Comparison of ENCODE assay signal across 20 cellular contexts in the genomic region with DNA sequence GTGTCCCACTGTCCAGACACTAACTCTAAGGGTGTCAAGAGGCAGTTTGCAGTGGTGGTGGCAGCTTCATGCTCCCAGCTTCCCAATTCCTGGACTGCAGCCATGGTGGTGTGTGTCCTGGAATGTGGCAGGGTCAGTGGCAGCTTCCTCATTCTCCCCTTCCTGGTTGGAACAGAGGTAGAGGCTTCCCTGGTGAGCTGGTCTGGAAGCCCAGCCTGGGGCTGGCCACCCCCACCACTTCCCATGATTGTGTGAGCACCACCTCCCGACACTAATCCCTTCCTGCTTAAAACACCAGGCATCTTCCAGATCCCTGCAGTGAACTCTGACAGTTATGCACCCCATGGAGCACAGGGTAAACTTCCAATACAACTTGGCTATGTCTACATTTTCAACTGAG.
A peak's percentile ranks its signal among the peaks of the same experiment; 100 is the strongest.
DNase-seq lines count a peak whose midpoint lies in the region; ATAC-seq, FAIRE-seq and TF ChIP-seq lines count a peak whose summit lies in the region.
"Had no signal": no experiment of that assay in that cellular context is flagged by ENCODE, and none has a peak within 500 bp of the region (broad histone marks: within the 10 kb centered on the region; RNA-seq: fewer than 3 reads in every experiment).

No MANE protein-coding gene starts in this region.

- H3K9me3 Mint-ChIP-seq in activated CD4-positive, alpha-beta T cell treated with anti-CD3 and anti-CD28 coated beads, Interleukin-2, amount 10 ng/mL, durations not matched to agents 7 days and 5 days = no peaks in the 10 kb centered on the region
- H3K9me3 Mint-ChIP-seq: activated naive CD4-positive, alpha-beta T cell treated with anti-CD3 and anti-CD28 coated beads, Interleukin-2, amount 50 U/mL, for 72 hours; H9; memory B cell; nephron had no signal

- CTCF ChIA-PET in activated CD4-positive, alpha-beta T cell treated with anti-CD3 and anti-CD28 coated beads, Interleukin-2, amount 10 ng/mL, durations not matched to agents 7 days and 5 days (lab: Charles Lee) = interaction anchor here (1.8 kb wide), 1 partner anchor 22 kb away, joined by 4 read pairs; no protein-coding TSS in a partner anchor

- FAIRE-seq in GM19239 (lab: Jason Lieb, UNC) = no peak
- FAIRE-seq: HTR-8/SVneo had no signal

- no peak for ATAC-seq in HG02973 (IDR thresholded peaks at IDR 0.05; ENCODE audit: unreplicated experiment)
- ATAC-seq: activated naive CD4-positive, alpha-beta T cell treated with anti-CD3 and anti-CD28 coated beads, Interleukin-2, amount 50 U/mL, for 72 hours; Panc1 had no signal

- H3K4me1 Mint-ChIP-seq in activated CD4-positive, alpha-beta T cell treated with anti-CD3 and anti-CD28 coated beads, Interleukin-2, amount 10 ng/mL, durations not matched to agents 7 days and 5 days = no peaks in the 10 kb centered on the region
- H3K4me1 Mint-ChIP-seq: memory B cell had no signal

- POLR2A ChIA-PET in activated CD4-positive, alpha-beta T cell treated with anti-CD3 and anti-CD28 coated beads, Interleukin-2, amount 10 ng/mL, durations not matched to agents 7 days and 5 days (lab: Charles Lee) = no interaction called here

- TF ChIP-seq CTCF in LNCaP clone FGC (IDR thresholded peaks at IDR 0.05; ENCODE audit: control insufficient read depth, extremely low read depth, insufficient read depth) (no peak), epithelial cell of esophagus (IDR thresholded peaks at IDR 0.05; ENCODE audit: insufficient read depth, low read depth, low read length, missing control alignments) (no peak)

- no peak overlapping the region for H3K27ac Mint-ChIP-seq in activated CD4-positive, alpha-beta T cell treated with anti-CD3 and anti-CD28 coated beads, Interleukin-2, amount 10 ng/mL, durations not matched to agents 7 days and 5 days
- H3K27ac Mint-ChIP-seq: activated naive CD4-positive, alpha-beta T cell treated with anti-CD3 and anti-CD28 coated beads, Interleukin-2, amount 50 U/mL, for 72 hours; memory B cell; nephron had no signal

- peaks cover 4% of the 10 kb centered on the region for H3K27me3 Mint-ChIP-seq in activated CD4-positive, alpha-beta T cell treated with anti-CD3 and anti-CD28 coated beads, Interleukin-2, amount 10 ng/mL, durations not matched to agents 7 days and 5 days

- peak; percentile 4 for DNase-seq in AG08395 (ENCODE audit: low spot score)
- DNase-seq in LNCaP clone FGC (ENCODE audit: low read depth) = peak; percentile 21
- DNase-seq in epithelial cell of esophagus (ENCODE audit: low read depth) = peak; percentile 45
- DNase-seq in lung microvascular endothelial cell (ENCODE audit: low read depth in 2 of 2) = peak; percentile 10 to 68
- DNase-seq in NCI-H2081 treated with DMSO at 0.1 percent for 48 hours (lab: John Stamatoyannopoulos, UW) = no peak
- DNase-seq in GM19239 (ENCODE audit: insufficient read length, low spot score) = no peak
- DNase-seq in activated CD4-positive, alpha-beta T cell treated with anti-CD3 and anti-CD28 coated beads, Interleukin-2, amount 10 ng/mL, durations not matched to agents 7 days and 5 days = no peak
- DNase-seq: activated CD4-positive, alpha-beta T cell treated with anti-CD3 and anti-CD28 coated beads, Interleukin-2, amount 50 U/mL, for 1 hour; brain microvascular endothelial cell; Caco-2; GF-D8; H9; NCI-H1930; NCI-H524 treated with DMSO at 0.1 percent for 48 hours had no signal

- H3K36me3 Mint-ChIP-seq in activated CD4-positive, alpha-beta T cell treated with anti-CD3 and anti-CD28 coated beads, Interleukin-2, amount 10 ng/mL, durations not matched to agents 7 days and 5 days (ENCODE audit: low read depth) = no peaks in the 10 kb centered on the region
- H3K36me3 Mint-ChIP-seq: activated naive CD4-positive, alpha-beta T cell treated with anti-CD3 and anti-CD28 coated beads, Interleukin-2, amount 50 U/mL, for 72 hours; memory B cell had no signal

- no peak overlapping the region for H3K4me3 Mint-ChIP-seq in activated CD4-positive, alpha-beta T cell treated with anti-CD3 and anti-CD28 coated beads, Interleukin-2, amount 10 ng/mL, durations not matched to agents 7 days and 5 days
- H3K4me3 Mint-ChIP-seq: H9, memory B cell, nephron had no signal

- H3K4me3 ChIP-seq in LNCaP clone FGC (ENCODE audit: low read depth, low read length) (no peak overlapping the region), epithelial cell of esophagus (ENCODE audit: low read length) (no peak overlapping the region)

Comparison
In these comparisons a context has a peak if more than half of its experiments do, and no peak if none do; other contexts are left out.
1. DNase-seq: peak in AG08395 (single experiment), LNCaP clone FGC (single experiment), epithelial cell of esophagus (single experiment) and lung microvascular endothelial cell (2 of 2); none in NCI-H2081 treated with DMSO at 0.1 percent for 48 hours (single experiment), GM19239 (single experiment) and activated CD4-positive, alpha-beta T cell treated with anti-CD3 and anti-CD28 coated beads, Interleukin-2, amount 10 ng/mL, durations not matched to agents 7 days and 5 days (single experiment).